ENCODE assay signal across 20 cellular contexts in the genomic region with DNA sequence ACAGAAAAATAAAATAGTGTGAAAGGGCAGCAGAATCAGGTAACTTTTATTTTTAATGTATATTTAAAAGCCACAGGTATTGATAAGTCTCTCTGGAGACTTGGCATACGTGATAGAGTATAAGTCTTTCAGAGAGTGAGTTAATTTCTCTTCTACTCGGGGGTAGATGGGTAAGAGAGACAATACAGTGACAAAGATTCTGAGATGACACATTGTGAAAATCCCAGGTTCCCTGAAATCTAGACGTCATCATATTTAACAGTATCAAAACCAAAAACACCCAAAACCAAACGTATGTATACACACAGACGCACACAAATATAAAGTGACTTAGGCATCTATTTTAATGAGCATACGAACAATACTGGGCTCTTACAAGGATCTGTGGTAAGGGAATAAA. TPM values are rescaled to one million over a fixed set of nuclear protein-coding genes. Genes with fewer than 3 reads are reported as not detected.
DNase-seq lines count a peak whose midpoint lies in the region; ATAC-seq, FAIRE-seq and TF ChIP-seq lines count a peak whose summit lies in the region.
"Had no signal": no experiment of that assay in that cellular context is flagged by ENCODE, and none has a peak within 500 bp of the region (broad histone marks: within the 10 kb centered on the region; RNA-seq: fewer than 3 reads in every experiment).

No MANE protein-coding gene starts in this region.

- peaks cover 40% of the 10 kb centered on the region for H3K36me3 ChIP-seq in MG63

- TF ChIP-seq CTCF in CD4-positive, alpha-beta T cell (IDR thresholded peaks at IDR 0.05): no peak

- peak; percentile 75 for ATAC-seq in activated CD8-positive, alpha-beta memory T cell treated with anti-CD3 and anti-CD28 coated beads, Interleukin-2, amount 10 ng/mL, durations not matched to agents 7 days and 5 days
- ATAC-seq in CD4-positive, alpha-beta T cell (ENCODE audit: poor library complexity): no peak
- ATAC-seq: A549 had no signal

- H3K4me1 Mint-ChIP-seq in activated CD8-positive, alpha-beta memory T cell treated with anti-CD3 and anti-CD28 coated beads, Interleukin-2, amount 10 ng/mL, durations not matched to agents 7 days and 5 days: peaks cover 15% of the 10 kb centered on the region
- no peaks in the 10 kb centered on the region for H3K4me1 Mint-ChIP-seq in CD4-positive, alpha-beta T cell (ENCODE audit: low read depth)
- peaks cover 11% of the 10 kb centered on the region for H3K4me1 Mint-ChIP-seq in activated T-helper 2 cell treated with anti-CD3 and anti-CD28 coated beads, Interferon-gamma antibody, Interleukin-2, Interleukin-4, amounts not matched to agents 10 μg/mL and 5 μg/mL and 100 μg/mL, durations not matched to agents 14 hours and 24 hours and 36 hours (ENCODE audit: low read depth)
- H3K4me1 Mint-ChIP-seq: H9 had no signal

- peak; percentile 69 for FAIRE-seq in GM19239 (lab: Jason Lieb, UNC)
- FAIRE-seq: A549 had no signal

- CTCF ChIA-PET in activated CD8-positive, alpha-beta memory T cell treated with anti-CD3 and anti-CD28 coated beads, Interleukin-2, amount 10 ng/mL, durations not matched to agents 7 days and 5 days (lab: Charles Lee): no interaction called here
- CTCF ChIA-PET in CD4-positive, alpha-beta T cell (lab: Charles Lee): no interaction called here

- peaks cover 35% of the 10 kb centered on the region for H3K36me3 Mint-ChIP-seq in activated CD8-positive, alpha-beta memory T cell treated with anti-CD3 and anti-CD28 coated beads, Interleukin-2, amount 10 ng/mL, durations not matched to agents 7 days and 5 days
- peaks cover 92% of the 10 kb centered on the region for H3K36me3 Mint-ChIP-seq in CD4-positive, alpha-beta T cell (ENCODE audit: low read depth)
- H3K36me3 Mint-ChIP-seq in activated T-helper 2 cell treated with anti-CD3 and anti-CD28 coated beads, Interferon-gamma antibody, Interleukin-2, Interleukin-4, amounts not matched to agents 10 μg/mL and 5 μg/mL and 100 μg/mL, durations not matched to agents 14 hours and 24 hours and 36 hours (ENCODE audit: low read depth): peaks cover 46% of the 10 kb centered on the region

- DNase-seq in activated CD8-positive, alpha-beta memory T cell treated with anti-CD3 and anti-CD28 coated beads, Interleukin-2, amount 10 ng/mL, durations not matched to agents 7 days and 5 days: no peak
- DNase-seq in activated CD8-positive, alpha-beta memory T cell treated with anti-CD3 and anti-CD28 coated beads, Interleukin-2, amount 50 U/mL, for 48 hours: no peak
- DNase-seq in CD4-positive, alpha-beta T cell: no peak
- DNase-seq in GM19239 (ENCODE audit: insufficient read length, low spot score) (no peak), NCI-H345 (lab: John Stamatoyannopoulos, UW) (no peak), MG63 (no peak), D341Med (ENCODE audit: low spot score) (no peak)
- no peak for DNase-seq in activated T-helper 2 cell treated with anti-CD3 and anti-CD28 coated beads, Interferon-gamma antibody, Interleukin-2, Interleukin-4, amounts not matched to agents 10 μg/mL and 5 μg/mL and 100 μg/mL, durations not matched to agents 14 hours and 24 hours and 36 hours (ENCODE audit: low spot score)
- DNase-seq: C1 segment of cervical spinal cord, H9, IMR-90, Karpas-422, MM.1S, NCI-H1105, NCI-H1694 treated with DMSO at 0.1 percent for 48 hours, NCI-H69, OCI-M1, RPMI8226, SIG-M5 had no signal

- H3K27me3 ChIP-seq in CD4-positive, alpha-beta T cell (ENCODE audit: control insufficient read depth, insufficient read depth, low read length): no peaks in the 10 kb centered on the region
- H3K27me3 ChIP-seq in MG63: no peaks in the 10 kb centered on the region

- no peaks in the 10 kb centered on the region for H3K27me3 Mint-ChIP-seq in activated CD8-positive, alpha-beta memory T cell treated with anti-CD3 and anti-CD28 coated beads, Interleukin-2, amount 10 ng/mL, durations not matched to agents 7 days and 5 days
- no peaks in the 10 kb centered on the region for H3K27me3 Mint-ChIP-seq in CD4-positive, alpha-beta T cell
- no peaks in the 10 kb centered on the region for H3K27me3 Mint-ChIP-seq in activated T-helper 2 cell treated with anti-CD3 and anti-CD28 coated beads, Interferon-gamma antibody, Interleukin-2, Interleukin-4, amounts not matched to agents 10 μg/mL and 5 μg/mL and 100 μg/mL, durations not matched to agents 14 hours and 24 hours and 36 hours (ENCODE audit: low read depth)

- POLR2A ChIA-PET in CD4-positive, alpha-beta T cell (lab: Charles Lee): no interaction called here

- no peaks in the 10 kb centered on the region for H3K9me3 Mint-ChIP-seq in activated CD8-positive, alpha-beta memory T cell treated with anti-CD3 and anti-CD28 coated beads, Interleukin-2, amount 10 ng/mL, durations not matched to agents 7 days and 5 days (ENCODE audit: low read depth)
- no peaks in the 10 kb centered on the region for H3K9me3 Mint-ChIP-seq in CD4-positive, alpha-beta T cell
- no peaks in the 10 kb centered on the region for H3K9me3 Mint-ChIP-seq in activated T-helper 2 cell treated with anti-CD3 and anti-CD28 coated beads, Interferon-gamma antibody, Interleukin-2, Interleukin-4, amounts not matched to agents 10 μg/mL and 5 μg/mL and 100 μg/mL, durations not matched to agents 14 hours and 24 hours and 36 hours
- H3K9me3 Mint-ChIP-seq: H9 had no signal

- intact Hi-C loops in CD4-positive, alpha-beta T cell (cut with DNase I, micrococcal nuclease): no loop called here
- intact Hi-C loops in activated T-helper 2 cell treated with anti-CD3 and anti-CD28 coated beads, Interferon-gamma antibody, Interleukin-2, Interleukin-4, amounts not matched to agents 10 μg/mL and 5 μg/mL and 100 μg/mL, durations not matched to agents 14 hours and 24 hours and 36 hours (cut with micrococcal nuclease): loop anchor here (2.0 to 5.0 kb wide), 2 partner anchors 22 to 35 kb away; no protein-coding TSS in a partner anchor

- no peak overlapping the region for H3K27ac ChIP-seq in CD4-positive, alpha-beta T cell (ENCODE audit: low read depth, low read length)
- H3K27ac ChIP-seq: A549 had no signal

- H3K27ac Mint-ChIP-seq in activated CD8-positive, alpha-beta memory T cell treated with anti-CD3 and anti-CD28 coated beads, Interleukin-2, amount 10 ng/mL, durations not matched to agents 7 days and 5 days: peak overlapping the region; percentile 77
- peak overlapping the region; percentile 34 for H3K27ac Mint-ChIP-seq in CD4-positive, alpha-beta T cell
- peak overlapping the region; percentile 83 for H3K27ac Mint-ChIP-seq in activated T-helper 2 cell treated with anti-CD3 and anti-CD28 coated beads, Interferon-gamma antibody, Interleukin-2, Interleukin-4, amounts not matched to agents 10 μg/mL and 5 μg/mL and 100 μg/mL, durations not matched to agents 14 hours and 24 hours and 36 hours
- H3K27ac Mint-ChIP-seq: H9 had no signal

- no peak overlapping the region for H3K4me3 ChIP-seq in MG63
- H3K4me3 ChIP-seq: A549 had no signal

- no peaks in the 10 kb centered on the region for H3K9me3 ChIP-seq in CD4-positive, alpha-beta T cell (ENCODE audit: control insufficient read depth, low read length)
- H3K9me3 ChIP-seq in MG63: no peaks in the 10 kb centered on the region
- H3K9me3 ChIP-seq: A549 had no signal

- H3K4me3 Mint-ChIP-seq in activated CD8-positive, alpha-beta memory T cell treated with anti-CD3 and anti-CD28 coated beads, Interleukin-2, amount 10 ng/mL, durations not matched to agents 7 days and 5 days: no peak overlapping the region
- no peak overlapping the region for H3K4me3 Mint-ChIP-seq in CD4-positive, alpha-beta T cell
- no peak overlapping the region for H3K4me3 Mint-ChIP-seq in activated T-helper 2 cell treated with anti-CD3 and anti-CD28 coated beads, Interferon-gamma antibody, Interleukin-2, Interleukin-4, amounts not matched to agents 10 μg/mL and 5 μg/mL and 100 μg/mL, durations not matched to agents 14 hours and 24 hours and 36 hours (ENCODE audit: low read depth)
- H3K4me3 Mint-ChIP-seq: H9 had no signal

RNA-seq across cellular contexts. Expression of a gene that starts 33.3 kb away (rescaled TPM):
- total RNA-seq in activated CD8-positive, alpha-beta memory T cell treated with anti-CD3 and anti-CD28 coated beads, Interleukin-2, amount 10 ng/mL, durations not matched to agents 7 days and 5 days: 10 to 100 TPM; 28.3 to 37.6 TPM
- total RNA-seq in CD4-positive, alpha-beta T cell: 1 to 10 TPM; 6.1 to 6.7 TPM
- total RNA-seq in activated T-helper 2 cell treated with anti-CD3 and anti-CD28 coated beads, Interferon-gamma antibody, Interleukin-2, Interleukin-4, amounts not matched to agents 10 μg/mL and 5 μg/mL and 100 μg/mL, durations not matched to agents 14 hours and 24 hours and 36 hours: 23.9 and 24.8 TPM in 2 replicates
- total RNA-seq in MG63 (2014; rRNA removed; shearing (Covaris generic); ENCODE audit: low replicate concordance): 47.7 and 50.0 TPM in 2 replicates

RNA-seq across cellular contexts. Expression of a gene that starts 33.6 kb away (rescaled TPM):
- total RNA-seq in activated CD8-positive, alpha-beta memory T cell treated with anti-CD3 and anti-CD28 coated beads, Interleukin-2, amount 10 ng/mL, durations not matched to agents 7 days and 5 days: 10 to 100 TPM; 40.2 to 41.5 TPM
- total RNA-seq in CD4-positive, alpha-beta T cell: 10 to 100 TPM; 23.1 to 29.8 TPM
- total RNA-seq in activated T-helper 2 cell treated with anti-CD3 and anti-CD28 coated beads, Interferon-gamma antibody, Interleukin-2, Interleukin-4, amounts not matched to agents 10 μg/mL and 5 μg/mL and 100 μg/mL, durations not matched to agents 14 hours and 24 hours and 36 hours: 55.4 and 57.8 TPM in 2 replicates
- total RNA-seq in MG63 (2014; rRNA removed; shearing (Covaris generic); ENCODE audit: low replicate concordance): 56.5 and 155 TPM in 2 replicates

RNA-seq across cellular contexts. Expression of a gene that starts 41.0 kb away (rescaled TPM):
- 10 to 100 TPM; 54.8 to 57.8 TPM for total RNA-seq in activated CD8-positive, alpha-beta memory T cell treated with anti-CD3 and anti-CD28 coated beads, Interleukin-2, amount 10 ng/mL, durations not matched to agents 7 days and 5 days
- 10 to 100 TPM; 25.0 to 26.6 TPM for total RNA-seq in CD4-positive, alpha-beta T cell
- total RNA-seq in activated T-helper 2 cell treated with anti-CD3 and anti-CD28 coated beads, Interferon-gamma antibody, Interleukin-2, Interleukin-4, amounts not matched to agents 10 μg/mL and 5 μg/mL and 100 μg/mL, durations not matched to agents 14 hours and 24 hours and 36 hours: 50.7 and 62.9 TPM in 2 replicates
- 15.6 and 29.0 TPM in 2 replicates for total RNA-seq in MG63 (2014; rRNA removed; shearing (Covaris generic); ENCODE audit: low replicate concordance)

RNA-seq across cellular contexts. Expression of a gene that starts 58.0 kb away (rescaled TPM):
- total RNA-seq in activated CD8-positive, alpha-beta memory T cell treated with anti-CD3 and anti-CD28 coated beads, Interleukin-2, amount 10 ng/mL, durations not matched to agents 7 days and 5 days: 100 to 1,000 TPM; 129 to 130 TPM
- 1,000 to 10,000 TPM; 1,228 to 1,235 TPM for total RNA-seq in CD4-positive, alpha-beta T cell
- 114 and 122 TPM in 2 replicates for total RNA-seq in activated T-helper 2 cell treated with anti-CD3 and anti-CD28 coated beads, Interferon-gamma antibody, Interleukin-2, Interleukin-4, amounts not matched to agents 10 μg/mL and 5 μg/mL and 100 μg/mL, durations not matched to agents 14 hours and 24 hours and 36 hours
- 22.9 and 42.9 TPM in 2 replicates for total RNA-seq in MG63 (2014; rRNA removed; shearing (Covaris generic); ENCODE audit: low replicate concordance)
